In the genomic region with DNA sequence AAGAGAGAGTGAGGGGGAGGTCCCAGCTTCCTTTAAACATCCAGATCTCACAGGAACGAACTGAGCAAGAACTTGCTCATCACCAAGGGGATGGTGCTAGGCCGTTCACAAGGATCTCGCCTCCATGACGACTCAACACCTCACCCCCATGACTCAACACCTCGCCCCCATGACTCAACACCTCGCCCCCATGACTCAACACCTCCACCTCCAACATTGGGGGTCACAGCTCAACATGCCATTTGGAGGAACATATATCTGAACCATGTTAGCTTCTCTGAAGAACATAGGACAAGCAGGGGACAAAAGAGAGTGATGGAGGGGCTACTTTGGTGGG, we compare ENCODE assay signal across 2 cellular contexts.
TF ChIP-seq lines count a peak whose summit lies in the region.

No MANE protein-coding gene starts in this region.

TF ChIP-seq in IMR-90, 13 proteins besides CTCF, POLR2A, EP300 and RAD21:
- TF ChIP-seq, protein P1, sequence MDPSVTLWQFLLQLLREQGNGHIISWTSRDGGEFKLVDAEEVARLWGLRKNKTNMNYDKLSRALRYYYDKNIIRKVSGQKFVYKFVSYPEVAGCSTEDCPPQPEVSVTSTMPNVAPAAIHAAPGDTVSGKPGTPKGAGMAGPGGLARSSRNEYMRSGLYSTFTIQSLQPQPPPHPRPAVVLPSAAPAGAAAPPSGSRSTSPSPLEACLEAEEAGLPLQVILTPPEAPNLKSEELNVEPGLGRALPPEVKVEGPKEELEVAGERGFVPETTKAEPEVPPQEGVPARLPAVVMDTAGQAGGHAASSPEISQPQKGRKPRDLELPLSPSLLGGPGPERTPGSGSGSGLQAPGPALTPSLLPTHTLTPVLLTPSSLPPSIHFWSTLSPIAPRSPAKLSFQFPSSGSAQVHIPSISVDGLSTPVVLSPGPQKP (IDR thresholded peaks at IDR 0.05; ENCODE audit: borderline replicate concordance, low read depth, low read length): no peak
- TF ChIP-seq CHD1 (IDR thresholded peaks at IDR 0.05; ENCODE audit: low read depth, low read length) (no peak), FOS (IDR thresholded peaks at IDR 0.05; ENCODE audit: low read depth, low read length) (no peak), BHLHE40 (IDR thresholded peaks at IDR 0.05; ENCODE audit: low read depth, low read length) (no peak), MAFK (IDR thresholded peaks at IDR 0.05; ENCODE audit: low read depth, low read length) (no peak), MXI1 (IDR thresholded peaks at IDR 0.05; ENCODE audit: borderline replicate concordance, low read depth, low read length) (no peak), MAZ (IDR thresholded peaks at IDR 0.05; ENCODE audit: borderline replicate concordance, low read depth, low read length) (no peak), RFX5 (IDR thresholded peaks at IDR 0.05; ENCODE audit: low read depth, low read length) (no peak), CEBPB (IDR thresholded peaks at IDR 0.05; ENCODE audit: low read depth, low read length) (no peak), SMC3 (IDR thresholded peaks at IDR 0.05; ENCODE audit: low read depth, low read length) (no peak), NFE2L2 (IDR thresholded peaks at IDR 0.05; ENCODE audit: low read depth, low read length) (no peak)
- TF ChIP-seq, protein P2, sequence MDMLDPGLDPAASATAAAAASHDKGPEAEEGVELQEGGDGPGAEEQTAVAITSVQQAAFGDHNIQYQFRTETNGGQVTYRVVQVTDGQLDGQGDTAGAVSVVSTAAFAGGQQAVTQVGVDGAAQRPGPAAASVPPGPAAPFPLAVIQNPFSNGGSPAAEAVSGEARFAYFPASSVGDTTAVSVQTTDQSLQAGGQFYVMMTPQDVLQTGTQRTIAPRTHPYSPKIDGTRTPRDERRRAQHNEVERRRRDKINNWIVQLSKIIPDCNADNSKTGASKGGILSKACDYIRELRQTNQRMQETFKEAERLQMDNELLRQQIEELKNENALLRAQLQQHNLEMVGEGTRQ (IDR thresholded peaks at IDR 0.05; ENCODE audit: low read depth, low read length): no peak
TF ChIP-seq in IMR-90: peak in this region for 0.

TF ChIP-seq in GM12878, 131 proteins besides CTCF, POLR2A, EP300 and RAD21:
- TF ChIP-seq, protein P3, sequence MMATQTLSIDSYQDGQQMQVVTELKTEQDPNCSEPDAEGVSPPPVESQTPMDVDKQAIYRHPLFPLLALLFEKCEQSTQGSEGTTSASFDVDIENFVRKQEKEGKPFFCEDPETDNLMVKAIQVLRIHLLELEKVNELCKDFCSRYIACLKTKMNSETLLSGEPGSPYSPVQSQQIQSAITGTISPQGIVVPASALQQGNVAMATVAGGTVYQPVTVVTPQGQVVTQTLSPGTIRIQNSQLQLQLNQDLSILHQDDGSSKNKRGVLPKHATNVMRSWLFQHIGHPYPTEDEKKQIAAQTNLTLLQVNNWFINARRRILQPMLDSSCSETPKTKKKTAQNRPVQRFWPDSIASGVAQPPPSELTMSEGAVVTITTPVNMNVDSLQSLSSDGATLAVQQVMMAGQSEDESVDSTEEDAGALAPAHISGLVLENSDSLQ (IDR thresholded peaks at IDR 0.05): no peak
- TF ChIP-seq, protein P4, sequence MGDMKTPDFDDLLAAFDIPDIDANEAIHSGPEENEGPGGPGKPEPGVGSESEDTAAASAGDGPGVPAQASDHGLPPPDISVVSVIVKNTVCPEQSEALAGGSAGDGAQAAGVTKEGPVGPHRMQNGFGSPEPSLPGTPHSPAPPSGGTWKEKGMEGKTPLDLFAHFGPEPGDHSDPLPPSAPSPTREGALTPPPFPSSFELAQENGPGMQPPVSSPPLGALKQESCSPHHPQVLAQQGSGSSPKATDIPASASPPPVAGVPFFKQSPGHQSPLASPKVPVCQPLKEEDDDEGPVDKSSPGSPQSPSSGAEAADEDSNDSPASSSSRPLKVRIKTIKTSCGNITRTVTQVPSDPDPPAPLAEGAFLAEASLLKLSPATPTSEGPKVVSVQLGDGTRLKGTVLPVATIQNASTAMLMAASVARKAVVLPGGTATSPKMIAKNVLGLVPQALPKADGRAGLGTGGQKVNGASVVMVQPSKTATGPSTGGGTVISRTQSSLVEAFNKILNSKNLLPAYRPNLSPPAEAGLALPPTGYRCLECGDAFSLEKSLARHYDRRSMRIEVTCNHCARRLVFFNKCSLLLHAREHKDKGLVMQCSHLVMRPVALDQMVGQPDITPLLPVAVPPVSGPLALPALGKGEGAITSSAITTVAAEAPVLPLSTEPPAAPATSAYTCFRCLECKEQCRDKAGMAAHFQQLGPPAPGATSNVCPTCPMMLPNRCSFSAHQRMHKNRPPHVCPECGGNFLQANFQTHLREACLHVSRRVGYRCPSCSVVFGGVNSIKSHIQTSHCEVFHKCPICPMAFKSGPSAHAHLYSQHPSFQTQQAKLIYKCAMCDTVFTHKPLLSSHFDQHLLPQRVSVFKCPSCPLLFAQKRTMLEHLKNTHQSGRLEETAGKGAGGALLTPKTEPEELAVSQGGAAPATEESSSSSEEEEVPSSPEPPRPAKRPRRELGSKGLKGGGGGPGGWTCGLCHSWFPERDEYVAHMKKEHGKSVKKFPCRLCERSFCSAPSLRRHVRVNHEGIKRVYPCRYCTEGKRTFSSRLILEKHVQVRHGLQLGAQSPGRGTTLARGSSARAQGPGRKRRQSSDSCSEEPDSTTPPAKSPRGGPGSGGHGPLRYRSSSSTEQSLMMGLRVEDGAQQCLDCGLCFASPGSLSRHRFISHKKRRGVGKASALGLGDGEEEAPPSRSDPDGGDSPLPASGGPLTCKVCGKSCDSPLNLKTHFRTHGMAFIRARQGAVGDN (IDR thresholded peaks at IDR 0.05): no peak
- no peak for TF ChIP-seq KLF5 (IDR thresholded peaks at IDR 0.05; ENCODE audit: partially characterized antibody)
- no peak for TF ChIP-seq YY1 (IDR thresholded peaks at IDR 0.05; ENCODE audit: low read depth, low read length)
- no peak for TF ChIP-seq SREBF1 (IDR thresholded peaks at IDR 0.05; ENCODE audit: low read length)
- TF ChIP-seq, protein P5, sequence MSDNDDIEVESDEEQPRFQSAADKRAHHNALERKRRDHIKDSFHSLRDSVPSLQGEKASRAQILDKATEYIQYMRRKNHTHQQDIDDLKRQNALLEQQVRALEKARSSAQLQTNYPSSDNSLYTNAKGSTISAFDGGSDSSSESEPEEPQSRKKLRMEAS (IDR thresholded peaks at IDR 0.05; ENCODE audit: low read depth, low read length): no peak
- TF ChIP-seq, protein P6, sequence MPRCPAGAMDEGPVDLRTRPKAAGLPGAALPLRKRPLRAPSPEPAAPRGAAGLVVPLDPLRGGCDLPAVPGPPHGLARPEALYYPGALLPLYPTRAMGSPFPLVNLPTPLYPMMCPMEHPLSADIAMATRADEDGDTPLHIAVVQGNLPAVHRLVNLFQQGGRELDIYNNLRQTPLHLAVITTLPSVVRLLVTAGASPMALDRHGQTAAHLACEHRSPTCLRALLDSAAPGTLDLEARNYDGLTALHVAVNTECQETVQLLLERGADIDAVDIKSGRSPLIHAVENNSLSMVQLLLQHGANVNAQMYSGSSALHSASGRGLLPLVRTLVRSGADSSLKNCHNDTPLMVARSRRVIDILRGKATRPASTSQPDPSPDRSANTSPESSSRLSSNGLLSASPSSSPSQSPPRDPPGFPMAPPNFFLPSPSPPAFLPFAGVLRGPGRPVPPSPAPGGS (IDR thresholded peaks at IDR 0.05; ENCODE audit: borderline replicate concordance, insufficient read depth, low read depth, low read length, poor library complexity, severe bottlenecking): peak; percentile 91
TF ChIP-seq in GM12878: peak in this region for 1.
